ENCODE assay signal across 10 cellular contexts in genomic region chr3:177427096-177427495, GRCh38.
A peak's percentile ranks its signal among the peaks of the same experiment; 100 is the strongest.
DNase-seq lines count a peak whose midpoint lies in the region; ATAC-seq and TF ChIP-seq lines count a peak whose summit lies in the region.
"Had no signal": no experiment of that assay in that cellular context is flagged by ENCODE, and none has a peak within 500 bp of the region (broad histone marks: within the 10 kb centered on the region; RNA-seq: fewer than 3 reads in every experiment).

No MANE protein-coding gene starts in this region.

- H3K27me3 Mint-ChIP-seq in CD14-positive monocyte (ENCODE audit: low read depth in 3 of 3): no peaks in the 10 kb centered on the region

- H3K9me3 ChIP-seq in testis: no peaks in the 10 kb centered on the region

- H3K36me3 ChIP-seq in testis (ENCODE audit: low read depth, missing control alignments): no peaks in the 10 kb centered on the region
- H3K36me3 ChIP-seq: BLaER1 treated with 17β-estradiol and CSF1 and Interleukin-3, amounts not matched to agents 10 nM and 100 nM had no signal

- peaks cover 51% of the 10 kb centered on the region for H3K4me1 Mint-ChIP-seq in CD14-positive monocyte

- TF ChIP-seq CTCF in CD14-positive monocyte (IDR thresholded peaks at IDR 0.05) (no peak), GM20000 (IDR thresholded peaks at IDR 0.05; ENCODE audit: extremely low read depth, missing control alignments) (no peak), foreskin keratinocyte (conservative IDR thresholded peaks at IDR 0.05) (no peak), testis (IDR thresholded peaks at IDR 0.05) (no peak)

- H3K4me1 ChIP-seq in foreskin keratinocyte (no peaks in the 10 kb centered on the region), testis (no peaks in the 10 kb centered on the region)

- H3K27ac ChIP-seq in foreskin keratinocyte (no peak overlapping the region), testis (no peak overlapping the region)
- H3K27ac ChIP-seq: BLaER1 treated with 17β-estradiol and CSF1 and Interleukin-3, amounts not matched to agents 10 nM and 100 nM had no signal

- H3K4me3 ChIP-seq in testis: no peak overlapping the region
- H3K4me3 ChIP-seq: BLaER1 treated with 17β-estradiol and CSF1 and Interleukin-3, amounts not matched to agents 10 nM and 100 nM; lung had no signal

- ATAC-seq in HG03565 (IDR thresholded peaks at IDR 0.05; ENCODE audit: unreplicated experiment) (peak; percentile 99), left colon (no peak), foreskin keratinocyte (no peak)

- 73 to 87% methylated on average over 7 of the region's 7 CpGs for WGBS in testis, 2 donors

- H3K4me3 Mint-ChIP-seq in CD14-positive monocyte: peak overlapping the region; percentile 52 to 60

- H3K36me3 Mint-ChIP-seq in CD14-positive monocyte: no peaks in the 10 kb centered on the region

- H3K27ac Mint-ChIP-seq in CD14-positive monocyte: peak overlapping the region; percentile 83 to 92 (median 88)

- no peak for TF ChIP-seq POLR2A in testis (IDR thresholded peaks at IDR 0.05)

- H3K9me3 Mint-ChIP-seq in CD14-positive monocyte: peaks cover 0 to 5% (median 0%) of the 10 kb centered on the region in 7 donors

- peak; percentile 72 for DNase-seq in CD14-positive monocyte (ENCODE audit: low spot score)
- DNase-seq in GM20000 (ENCODE audit: low spot score): peak; percentile 72
- peak; percentile 56 to 69 for DNase-seq in activated T-cell treated with anti-CD3 and anti-CD28 coated beads, Interleukin-2, amount 50 U/mL, for 48 hours
- peak; percentile 60 for DNase-seq in stimulated activated CD8-positive, alpha-beta memory T cell treated with anti-CD3 and anti-CD28 coated beads, Interleukin-4, amount 100 ng/mL, for 48 hours
- no peak for DNase-seq in left colon
- no peak for DNase-seq in foreskin keratinocyte
- DNase-seq in testis: no peak

- intact Hi-C loops in CD14-positive monocyte (cut with micrococcal nuclease) (loop anchor here in 1 of 2 donors (10.0 kb wide), 1 partner anchor 62 kb away; no protein-coding TSS in a partner anchor), left colon (cut with DNase I, micrococcal nuclease) (loop anchor here in 1 of 2 donors (10.0 kb wide), 1 partner anchor 52 kb away; no protein-coding TSS in a partner anchor), testis (cut with DNase I; ENCODE audit: low total_unique reads) (no loop called here)

- H3K27me3 ChIP-seq in foreskin keratinocyte (no peaks in the 10 kb centered on the region), testis (no peaks in the 10 kb centered on the region)
- H3K27me3 ChIP-seq: BLaER1 treated with 17β-estradiol and CSF1 and Interleukin-3, amounts not matched to agents 10 nM and 100 nM had no signal

Comparison
In these comparisons a context has a peak if more than half of its experiments do, and no peak if none do; other contexts are left out.
1. DNase-seq: peak in CD14-positive monocyte (single experiment), GM20000 (single experiment), activated T-cell treated with anti-CD3 and anti-CD28 coated beads, Interleukin-2, amount 50 U/mL, for 48 hours (2 of 2) and stimulated activated CD8-positive, alpha-beta memory T cell treated with anti-CD3 and anti-CD28 coated beads, Interleukin-4, amount 100 ng/mL, for 48 hours (single experiment); none in left colon (0 of 2), foreskin keratinocyte (0 of 2) and testis (single experiment).